ENCODE assay signal across 8 cellular contexts in the genomic region with DNA sequence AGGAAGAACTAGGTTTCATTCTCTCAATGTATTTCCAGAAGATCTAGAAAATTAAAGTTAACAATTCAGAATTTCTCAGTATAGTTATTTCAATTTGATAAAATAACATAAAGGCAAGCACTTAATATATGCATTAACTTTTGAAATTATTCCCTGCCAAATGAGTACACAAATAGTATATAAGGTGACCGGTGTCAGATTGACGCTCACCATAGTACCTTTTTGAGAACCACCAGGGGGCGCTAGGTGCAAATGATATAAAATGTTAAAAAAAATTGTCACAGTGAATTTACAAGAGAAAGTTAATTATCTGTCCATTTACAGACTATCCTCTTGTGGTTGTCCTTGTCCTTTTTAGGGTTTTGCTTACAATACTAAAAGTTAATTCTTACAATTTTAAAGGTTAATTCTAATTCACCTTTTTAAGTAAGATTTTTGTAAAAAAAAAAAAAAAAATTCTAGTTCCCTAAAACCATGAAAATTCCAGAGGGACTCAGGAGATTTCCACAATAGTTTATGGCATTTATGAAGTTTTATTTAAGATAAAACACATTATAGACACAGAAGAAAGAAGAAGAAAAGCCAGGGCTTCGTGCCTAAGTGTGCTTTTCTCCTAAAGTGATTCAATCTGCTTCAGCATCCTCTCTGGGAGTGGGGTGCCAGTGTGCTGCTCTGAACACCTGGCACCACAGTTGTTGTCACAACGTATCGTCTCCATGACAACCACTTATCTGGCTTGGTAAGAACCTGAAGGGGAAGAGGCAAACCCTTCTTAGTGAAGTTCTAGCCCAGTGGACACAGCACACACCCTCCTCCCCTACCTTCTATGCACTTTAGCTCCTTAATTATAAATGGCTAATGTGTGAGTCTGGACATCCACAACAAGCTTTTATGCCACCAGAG. TPM values are rescaled to one million over a fixed set of nuclear protein-coding genes. Genes with fewer than 3 reads are reported as not detected.
DNase-seq lines count a peak whose midpoint lies in the region; ATAC-seq, FAIRE-seq and TF ChIP-seq lines count a peak whose summit lies in the region.

No MANE protein-coding gene starts in this region.

- H3K27ac ChIP-seq in HepG2 (ENCODE audit: extremely low read length, insufficient read depth, low read length), result no peak overlapping the region

- WGBS in HepG2 (ENCODE audit: low lambda C conversion rate), result 12% methylated on average over 6 of the region's 6 CpGs

- no peaks in the 10 kb centered on the region for H3K79me2 ChIP-seq in HepG2 (ENCODE audit: insufficient read depth, low read length)

- TF ChIP-seq EP300 in HepG2 (IDR thresholded peaks at IDR 0.05; ENCODE audit: low read depth in 2 of 2, low read length in 2 of 2), result no peak
- no peak for TF ChIP-seq EP300 in HepG2 (CRISPR knock-in tag; IDR thresholded peaks at IDR 0.05; ENCODE audit: borderline replicate concordance)

- TF ChIP-seq CTCF in HepG2 (CRISPR knock-in tag; IDR thresholded peaks at IDR 0.05), result peak; percentile 57

- H3K4me3 ChIP-seq in HepG2 (replicated peaks in 1 of 3; ENCODE audit: insufficient read depth in 1 of 3, low read depth in 2 of 3, low read length in 3 of 3), result no peak overlapping the region

- peak; percentile 55; the same call in 1 of the 2 replicates for TF ChIP-seq RAD21 in HepG2 (CRISPR knock-in tag; IDR thresholded peaks at IDR 0.05)

- no peak overlapping the region for H2AFZ ChIP-seq in HepG2 (ENCODE audit: low read length)

- in situ Hi-C loops in HepG2 (cut with HindIII; ENCODE audit: extremely low pct_ligation_motif_present, low pct_unique_long_range_greater_than_20kb), result loop anchor here (25.0 kb wide), 1 partner anchor 270 kb away; a partner anchor contains a TSS

- H4K20me1 ChIP-seq in HepG2 (ENCODE audit: insufficient read depth, low read length), result no peaks in the 10 kb centered on the region

- TF ChIP-seq POLR2A in HepG2 (IDR thresholded peaks at IDR 0.05; ENCODE audit: insufficient read depth in 1 of 2, low read depth in 2 of 2, low read length in 2 of 2), result no peak

- H3K27me3 ChIP-seq in HepG2 (ENCODE audit: control insufficient read depth in 1 of 2, insufficient read depth in 2 of 2, low read length in 2 of 2), result peaks cover 0 to 12% of the 10 kb centered on the region in 2 experiments; a peak in 3 of 5 replicates

- POLR2A ChIA-PET in HepG2 (lab: Yijun Ruan, JAX), result no interaction called here

- peaks cover 13% of the 10 kb centered on the region for H3K4me1 ChIP-seq in HepG2 (ENCODE audit: insufficient read depth, low read length)

- H3K4me2 ChIP-seq in HepG2 (ENCODE audit: low read depth, low read length), result no peak overlapping the region

- H3K9me3 ChIP-seq in HepG2 (ENCODE audit: low read length), result no peaks in the 10 kb centered on the region

- no peak overlapping the region for H3K9ac ChIP-seq in HepG2 (ENCODE audit: insufficient read depth, low read depth, low read length)

- H3K36me3 ChIP-seq in HepG2 (replicated peaks in 1 of 2; ENCODE audit: control insufficient read depth in 1 of 2, insufficient read depth in 2 of 2, low read length in 2 of 2), result no peaks in the 10 kb centered on the region

- no TSS peak for BruUV-seq in HepG2 (replicated peaks; lab: Mats Ljungman, UMichigan)

- intact Hi-C loops in HepG2 (cut with micrococcal nuclease; ENCODE audit: unreplicated experiment), result loop anchor here (1.0 to 5.0 kb wide), 3 partner anchors 199 to 277 kb away; no protein-coding TSS in a partner anchor
- intact Hi-C loops in posterior vena cava (cut with DNase I), result loop anchor here (5.0 to 10.0 kb wide), 2 partner anchors 273 to 275 kb away; no protein-coding TSS in a partner anchor

- peak; percentile 62 for DNase-seq in CD1c-positive myeloid dendritic cell (ENCODE audit: extremely low spot score)
- peak; percentile 54 for DNase-seq in NCI-H146 (lab: John Stamatoyannopoulos, UW)
- DNase-seq in T-helper 2 cell, result peak in 3 of 5 experiments; percentile 2 to 58 (median 24)
- DNase-seq in cerebellar cortex (ENCODE audit: low spot score), result peak; percentile 87
- DNase-seq in HepG2 (ENCODE audit: low spot score), result peak; percentile 55
- peak; percentile 12 to 20 for DNase-seq in stimulated activated CD8-positive, alpha-beta memory T cell treated with anti-CD3 and anti-CD28 coated beads, Interleukin-2, amount 100 ng/mL, for 48 hours (ENCODE audit: low read depth in 2 of 2)
- no peak for DNase-seq in posterior vena cava (ENCODE audit: low spot score)

- ATAC-seq in GM21367 (IDR thresholded peaks at IDR 0.05; ENCODE audit: unreplicated experiment) (peak; percentile 62), HepG2 (peak; percentile 26; the same call in 1 of the 3 replicates)

- CTCF ChIA-PET in HepG2 (lab: Yijun Ruan, JAX; ENCODE audit: low intra/inter-chr PET ratio, low total read pairs), result interaction anchor here (0.6 to 2.7 kb wide), 4 partner anchors 191 to 278 kb away, joined by 3 to 22 read pairs (median 10); no protein-coding TSS in a partner anchor

- no peak for FAIRE-seq in HepG2 (lab: Jason Lieb, UNC)

TF ChIP-seq in HepG2, 621 proteins besides CTCF, POLR2A, EP300 and RAD21:
- TF ChIP-seq, protein P1, sequence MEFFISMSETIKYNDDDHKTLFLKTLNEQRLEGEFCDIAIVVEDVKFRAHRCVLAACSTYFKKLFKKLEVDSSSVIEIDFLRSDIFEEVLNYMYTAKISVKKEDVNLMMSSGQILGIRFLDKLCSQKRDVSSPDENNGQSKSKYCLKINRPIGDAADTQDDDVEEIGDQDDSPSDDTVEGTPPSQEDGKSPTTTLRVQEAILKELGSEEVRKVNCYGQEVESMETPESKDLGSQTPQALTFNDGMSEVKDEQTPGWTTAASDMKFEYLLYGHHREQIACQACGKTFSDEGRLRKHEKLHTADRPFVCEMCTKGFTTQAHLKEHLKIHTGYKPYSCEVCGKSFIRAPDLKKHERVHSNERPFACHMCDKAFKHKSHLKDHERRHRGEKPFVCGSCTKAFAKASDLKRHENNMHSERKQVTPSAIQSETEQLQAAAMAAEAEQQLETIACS (CRISPR knock-in tag; IDR thresholded peaks at IDR 0.05), result no peak
- TF ChIP-seq KLF16 (CRISPR knock-in tag; IDR thresholded peaks at IDR 0.05), result 0 out of 4 replicates have a peak, but pooled peaks of 1 of the 2 experiments have one; percentile 24
- peak; percentile 81 for TF ChIP-seq SMC3 (IDR thresholded peaks at IDR 0.05; ENCODE audit: low read length)
- TF ChIP-seq STAG1 (CRISPR knock-in tag; IDR thresholded peaks at IDR 0.05), result peak; percentile 85
- no peak for TF ChIP-seq XBP1 (CRISPR knock-in tag; IDR thresholded peaks at IDR 0.05)
- no peak for TF ChIP-seq PHB2 (IDR thresholded peaks at IDR 0.05; ENCODE audit: partially characterized antibody)
- TF ChIP-seq, protein P2, sequence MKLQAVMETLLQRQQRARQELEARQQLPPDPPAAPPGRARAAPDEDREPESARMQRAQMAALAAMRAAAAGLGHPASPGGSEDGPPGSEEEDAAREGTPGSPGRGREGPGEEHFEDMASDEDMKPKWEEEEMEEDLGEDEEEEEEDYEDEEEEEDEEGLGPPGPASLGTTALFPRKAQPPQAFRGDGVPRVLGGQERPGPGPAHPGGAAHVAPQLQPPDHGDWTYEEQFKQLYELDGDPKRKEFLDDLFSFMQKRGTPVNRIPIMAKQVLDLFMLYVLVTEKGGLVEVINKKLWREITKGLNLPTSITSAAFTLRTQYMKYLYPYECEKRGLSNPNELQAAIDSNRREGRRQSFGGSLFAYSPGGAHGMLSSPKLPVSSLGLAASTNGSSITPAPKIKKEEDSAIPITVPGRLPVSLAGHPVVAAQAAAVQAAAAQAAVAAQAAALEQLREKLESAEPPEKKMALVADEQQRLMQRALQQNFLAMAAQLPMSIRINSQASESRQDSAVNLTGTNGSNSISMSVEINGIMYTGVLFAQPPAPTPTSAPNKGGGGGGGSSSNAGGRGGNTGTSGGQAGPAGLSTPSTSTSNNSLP (IDR thresholded peaks at IDR 0.05; ENCODE audit: low read depth, low read length), result peak; percentile 63; the same call in 1 of the 2 replicates
- no peak for TF ChIP-seq ZSCAN20 (CRISPR knock-in tag; IDR thresholded peaks at IDR 0.05; ENCODE audit: borderline replicate concordance)
TF ChIP-seq in HepG2: peak in this region for 4.

RNA-seq across cellular contexts. Expression of a gene that starts 1.7 kb away (rescaled TPM):
- 0.02 and 0.07 TPM in 2 replicates for total RNA-seq in HepG2 (2016; rRNA removed; fragmentation: Illumina TruSeq; extraction: Trizol)
- total RNA-seq in HepG2 (2016; cell fraction: cytosol; rRNA removed; fragmentation: Illumina TruSeq; extraction: Trizol; ENCODE audit: low read depth), result not detected in 2 replicates
- 0.06 TPM in 1 of 2 replicates, not detected in the other for total RNA-seq in HepG2 (2016; cell fraction: insoluble cytoplasmic fraction; rRNA removed; fragmentation: Illumina TruSeq; extraction: Trizol)
- 0.06 TPM in 1 of 2 replicates, not detected in the other for total RNA-seq in HepG2 (2016; cell fraction: membrane; rRNA removed; fragmentation: Illumina TruSeq; extraction: Trizol)
- 0.12 and 0.31 TPM in 2 replicates for total RNA-seq in HepG2 (2016; cell fraction: nucleus; rRNA removed; fragmentation: Illumina TruSeq; extraction: Trizol)
- 0.03 and 0.04 TPM in 2 replicates for polyA plus RNA-seq in HepG2 (2011; rRNA removed)
- 0.03 TPM in 2 replicates for polyA plus RNA-seq in HepG2 (2011; cell fraction: cytosol; rRNA removed)
- 0.08 and 0.14 TPM in 2 replicates for polyA plus RNA-seq in HepG2 (2011; cell fraction: nucleus; rRNA removed)
- polyA plus RNA-seq in HepG2 (2012), result 0.16 and 0.47 TPM in 2 replicates
- polyA plus RNA-seq in HepG2 (2016; cell fraction: cytosol; fragmentation: Illumina TruSeq; extraction: Trizol; ENCODE audit: low read depth), result not detected in 2 replicates
- not detected in 2 replicates for polyA plus RNA-seq in HepG2 (2016; cell fraction: insoluble cytoplasmic fraction; fragmentation: Illumina TruSeq; extraction: Trizol; ENCODE audit: low read depth)
- polyA plus RNA-seq in HepG2 (2016; cell fraction: membrane; fragmentation: Illumina TruSeq; extraction: Trizol; ENCODE audit: low read depth), result 0.03 TPM in 1 of 2 replicates, not detected in the other
- polyA plus RNA-seq in HepG2 (2016; cell fraction: nucleus; fragmentation: Illumina TruSeq; extraction: Trizol; ENCODE audit: insufficient read depth, low read depth), result not detected in 2 replicates
- 0.06 and 0.12 TPM in 2 replicates for polyA minus RNA-seq in HepG2 (2011; rRNA and poly(A)+ RNA removed; ENCODE audit: low replicate concordance)
- polyA minus RNA-seq in HepG2 (2011; cell fraction: cytosol; rRNA and poly(A)+ RNA removed), result not detected in 2 replicates
- 0.26 and 0.37 TPM in 2 replicates for polyA minus RNA-seq in HepG2 (2011; cell fraction: nucleus; rRNA and poly(A)+ RNA removed)
- total RNA-seq in posterior vena cava, result under 1 TPM; 0.05 to 0.74 TPM
